Comparison of ENCODE assay signal across 13 cellular contexts in the genomic region with DNA sequence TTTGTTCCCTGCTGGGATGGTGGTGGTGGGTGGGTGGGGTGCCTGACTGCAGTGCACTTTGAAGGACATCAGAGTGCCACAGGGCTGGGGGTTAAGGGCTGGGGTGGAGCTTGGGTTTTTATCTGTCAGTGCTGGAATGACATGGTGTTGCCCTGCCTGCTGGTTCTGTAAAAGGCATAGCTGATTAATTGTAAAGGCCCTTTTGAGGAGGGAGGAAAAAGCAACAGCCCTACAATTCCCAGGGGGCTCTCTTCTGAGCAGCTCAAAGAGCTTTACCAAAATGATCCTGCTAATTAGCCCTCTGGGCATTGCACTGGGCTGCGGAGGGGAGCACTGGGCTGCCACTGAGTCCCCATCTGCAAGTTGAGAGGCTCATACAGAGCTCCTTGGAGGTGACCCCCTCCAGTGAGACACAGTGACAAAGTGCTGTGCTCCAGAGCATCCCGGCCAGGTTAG. TPM values are rescaled to one million over a fixed set of nuclear protein-coding genes. Genes with fewer than 3 reads are reported as not detected.
DNase-seq lines count a peak whose midpoint lies in the region; ATAC-seq lines count a peak whose summit lies in the region.
"Had no signal": no experiment of that assay in that cellular context is flagged by ENCODE, and none has a peak within 500 bp of the region (broad histone marks: within the 10 kb centered on the region; RNA-seq: fewer than 3 reads in every experiment).

No MANE protein-coding gene starts in this region.

- no peak for DNase-seq in Right ventricle myocardium inferior (ENCODE audit: missing footprints)
- DNase-seq in cardiac septum (ENCODE audit: low spot score) = no peak
- DNase-seq in caudate nucleus (lab: John Stamatoyannopoulos, UW) = no peak
- DNase-seq in HuH-7 (ENCODE audit: low spot score) = no peak
- DNase-seq in GM19240 (ENCODE audit: insufficient read length, low spot score) = no peak
- no peak for DNase-seq in OCI-M2 (lab: John Stamatoyannopoulos, UW; ENCODE audit: unreplicated experiment)
- DNase-seq: activated CD4-positive, alpha-beta T cell treated with anti-CD3 and anti-CD28 coated beads, Interleukin-2, amount 50 U/mL, for 4 hours; amniotic stem cell; foreskin melanocyte; stimulated activated CD4-positive, alpha-beta T cell treated with anti-CD3 and anti-CD28 coated beads, Interleukin-4, amount 100 ng/mL, for 4 hours had no signal

- H3K9me3 ChIP-seq in mucosa of stomach (ENCODE audit: control insufficient read depth, low read length) = no peaks in the 10 kb centered on the region

- peaks cover 11% of the 10 kb centered on the region for H3K36me3 ChIP-seq in mucosa of stomach (ENCODE audit: control insufficient read depth, insufficient read depth, low read length)

- H3K27me3 ChIP-seq in mucosa of stomach (ENCODE audit: control insufficient read depth, insufficient read depth, low read length) = no peaks in the 10 kb centered on the region

- ATAC-seq in Right ventricle myocardium inferior (peak; percentile 5), GM21529 (IDR thresholded peaks at IDR 0.05; ENCODE audit: unreplicated experiment) (no peak)

- H3K9ac ChIP-seq in mucosa of stomach (ENCODE audit: low read length) = peak overlapping the region; percentile 0

- H3K4me1 ChIP-seq in mucosa of stomach (ENCODE audit: control insufficient read depth, insufficient read depth, low read length) = peaks cover 67% of the 10 kb centered on the region

- H3K4me3 ChIP-seq in mucosa of stomach (ENCODE audit: low read length) = peak overlapping the region; percentile 28
- H3K4me3 ChIP-seq: SK-N-MC had no signal

- H3K27ac ChIP-seq in caudate nucleus (ENCODE audit: low read depth, low read length) = peak overlapping the region; percentile 46
- H3K27ac ChIP-seq: SK-N-MC had no signal

- intact Hi-C loops in Right ventricle myocardium inferior (cut with DNase I) = loop anchor here (10.0 kb wide), 1 partner anchor 51 kb away; no protein-coding TSS in a partner anchor
- intact Hi-C loops in cardiac septum (cut with DNase I) = no loop called here

RNA-seq across cellular contexts. Expression of a gene that starts 21.2 kb away (rescaled TPM):
- total RNA-seq in Right ventricle myocardium inferior (19.6 TPM), cardiac septum (22.5 TPM)
